In genomic region chr9:108271646-108272349, GRCh38 we compare ENCODE assay signal across 8 cellular contexts.
DNase-seq lines count a peak whose midpoint lies in the region; ATAC-seq and TF ChIP-seq lines count a peak whose summit lies in the region.

No MANE protein-coding gene starts in this region.

- DNase-seq in NCI-H187 treated with DMSO at 0.1 percent for 48 hours (lab: John Stamatoyannopoulos, UW) (peak; percentile 16), brain microvascular endothelial cell (peak; percentile 67), left lobe of liver (ENCODE audit: low spot score) (no peak), tibial artery (no peak), testis (no peak), NCI-H446 (lab: John Stamatoyannopoulos, UW) (no peak)

- TF ChIP-seq POLR2A in testis (IDR thresholded peaks at IDR 0.05), result no peak

- no peak for TF ChIP-seq CTCF in brain microvascular endothelial cell (IDR thresholded peaks at IDR 0.05; ENCODE audit: low read depth, low read length, missing control alignments)
- no peak for TF ChIP-seq CTCF in tibial artery (IDR thresholded peaks at IDR 0.05)
- no peak for TF ChIP-seq CTCF in testis (IDR thresholded peaks at IDR 0.05)

- WGBS in testis, 2 donors, result 73 to 79% methylated on average over 5 of the region's 5 CpGs

- H3K4me1 ChIP-seq in tibial artery (peaks cover 0 to 4% (median 0%) of the 10 kb centered on the region in 4 donors), testis (no peaks in the 10 kb centered on the region)

- in situ Hi-C loops in brain microvascular endothelial cell (cut with HindIII; ENCODE audit: low pct_ligation_motif_present, low sequenced_read_pairs), result no loop called here

- H3K9me3 ChIP-seq in tibial artery (no peaks in the 10 kb centered on the region), testis (no peaks in the 10 kb centered on the region)

- H3K27ac ChIP-seq in brain microvascular endothelial cell (peak overlapping the region; percentile 15), tibial artery (no peak overlapping the region), testis (peak overlapping the region in 1 of 2 donors; percentile 22)

- intact Hi-C loops in tibial artery (cut with DNase I; ENCODE audit: low total_unique reads), result no loop called here
- intact Hi-C loops in testis (cut with DNase I; ENCODE audit: low total_unique reads), result no loop called here

- H3K27me3 ChIP-seq in brain microvascular endothelial cell (replicated peaks) (no peaks in the 10 kb centered on the region), tibial artery (no peaks in the 10 kb centered on the region), testis (no peaks in the 10 kb centered on the region)

- H3K4me3 ChIP-seq in brain microvascular endothelial cell (ENCODE audit: low read depth, low read length) (peak overlapping the region; percentile 18), tibial artery (no peak overlapping the region), testis (no peak overlapping the region)

- peak; percentile 38 for ATAC-seq in GM19395 (IDR thresholded peaks at IDR 0.05; ENCODE audit: unreplicated experiment)
- peak; percentile 79 for ATAC-seq in left lobe of liver
- ATAC-seq in GM19452 (IDR thresholded peaks at IDR 0.05; ENCODE audit: unreplicated experiment), result no peak

- H3K36me3 ChIP-seq in brain microvascular endothelial cell (replicated peaks) (no peaks in the 10 kb centered on the region), tibial artery (no peaks in the 10 kb centered on the region), testis (ENCODE audit: low read depth, missing control alignments) (no peaks in the 10 kb centered on the region)

Comparison
In these comparisons a context has a peak if more than half of its experiments do, and no peak if none do; other contexts are left out.
1. DNase-seq: peak in NCI-H187 treated with DMSO at 0.1 percent for 48 hours (single experiment) and brain microvascular endothelial cell (single experiment); none in left lobe of liver (single experiment), tibial artery (0 of 2), testis (single experiment) and NCI-H446 (0 of 2).